8 cellular contexts compared by ENCODE assay signal in the genomic region with DNA sequence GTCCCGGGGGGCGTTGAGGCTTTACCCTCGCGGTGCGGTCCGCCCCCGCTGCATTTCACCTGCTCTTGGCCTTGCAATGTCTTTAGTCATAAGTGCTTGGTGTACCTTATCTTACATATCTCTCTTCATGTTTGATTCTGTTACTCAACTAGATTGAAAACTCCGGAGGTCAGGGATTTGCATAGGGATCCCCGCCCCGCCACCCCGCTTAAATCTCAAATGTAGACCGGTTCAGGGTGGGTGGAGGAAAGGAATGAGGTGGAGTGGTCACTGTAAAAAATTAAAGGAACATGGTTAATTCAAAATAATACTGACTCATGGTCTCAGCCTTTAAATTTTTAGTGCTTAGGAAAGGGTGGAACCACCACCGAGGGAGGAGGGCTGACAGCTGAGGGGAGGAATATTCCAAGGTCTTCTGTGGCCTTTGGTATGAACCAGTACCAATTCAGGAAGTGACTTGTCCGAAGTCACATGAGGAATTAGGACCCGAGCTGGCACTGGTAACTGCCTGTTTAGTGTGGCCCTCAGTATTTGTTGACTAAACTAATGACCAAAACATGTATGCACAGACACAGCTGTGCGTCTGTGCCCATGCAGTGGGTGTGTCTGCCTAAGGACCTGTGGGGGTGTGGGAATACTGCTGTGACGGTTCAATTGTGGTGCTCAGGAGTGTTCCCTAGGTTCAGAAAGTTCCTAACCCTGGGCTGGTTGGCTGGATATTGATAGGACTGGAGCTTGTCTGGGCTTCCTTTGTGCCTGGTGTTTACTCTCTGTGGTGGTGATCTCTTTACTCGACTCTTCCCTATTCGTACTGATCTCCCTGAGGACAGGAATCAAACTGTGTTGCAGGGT. TPM values are rescaled to one million over a fixed set of nuclear protein-coding genes. Genes with fewer than 3 reads are reported as not detected.
DNase-seq lines count a peak whose midpoint lies in the region; ATAC-seq and TF ChIP-seq lines count a peak whose summit lies in the region.

No MANE protein-coding gene starts in this region.

- no peak overlapping the region for H3T11ph ChIP-seq in H9 (ENCODE audit: low read length)

- no peak overlapping the region for H2BK15ac ChIP-seq in H9 (ENCODE audit: low read depth, low read length)

- no peak overlapping the region for H2AK5ac ChIP-seq in H9 (ENCODE audit: insufficient read length, low read length)

- H3K9ac ChIP-seq in H9 (ENCODE audit: extremely low read depth, insufficient read length, low read length), result peak overlapping the region; percentile 68

- POLR2A ChIA-PET in activated CD4-positive, alpha-beta T cell treated with anti-CD3 and anti-CD28 coated beads, Interleukin-2, amount 10 ng/mL, durations not matched to agents 7 days and 5 days (lab: Charles Lee), result no interaction called here
- POLR2A ChIA-PET in naive thymus-derived CD4-positive, alpha-beta T cell (lab: Charles Lee), result interaction anchor here (7.5 kb wide), 1 partner anchor 12 kb away, joined by 112 read pairs; a partner anchor contains a TSS

- H2BK120ac ChIP-seq in H9 (ENCODE audit: low read depth, low read length, poor library complexity, severe bottlenecking), result no peak overlapping the region

- H3K4me1 ChIP-seq in H9 (ENCODE audit: insufficient read depth, low read length) (peaks cover 9% of the 10 kb centered on the region; the same call in 1 of the 2 replicates), thymus (ENCODE audit: control insufficient read depth, insufficient read depth, low read length) (peaks cover 16% of the 10 kb centered on the region)
- H3K4me1 ChIP-seq in naive thymus-derived CD4-positive, alpha-beta T cell (ENCODE audit: control insufficient read depth in 2 of 2, insufficient read depth in 2 of 2, low read length in 2 of 2), result peaks cover 15 to 22% of the 10 kb centered on the region in 2 donors

- intact Hi-C loops in naive thymus-derived CD4-positive, alpha-beta T cell (cut with micrococcal nuclease), result loop anchor here (1.0 to 10.0 kb wide), 9 partner anchors 13 to 764 kb away; a partner anchor contains a TSS

- no peak overlapping the region for H4K8ac ChIP-seq in H9 (replicated peaks; ENCODE audit: insufficient read length, low read depth, low read length)

- peaks cover 10% of the 10 kb centered on the region for H3K79me1 ChIP-seq in H9 (ENCODE audit: insufficient read depth, low read depth, low read length, poor library complexity, severe bottlenecking)

- H4K91ac ChIP-seq in H9 (ENCODE audit: insufficient read length, low read depth, low read length), result no peak overlapping the region

- no peak overlapping the region for H3K18ac ChIP-seq in H9 (ENCODE audit: insufficient read length, low read depth, low read length)

- peaks cover 31 to 32% of the 10 kb centered on the region in 2 experiments for H3K4me1 Mint-ChIP-seq in H9
- H3K4me1 Mint-ChIP-seq in activated CD4-positive, alpha-beta T cell treated with anti-CD3 and anti-CD28 coated beads, Interleukin-2, amount 10 ng/mL, durations not matched to agents 7 days and 5 days, result peaks cover 53% of the 10 kb centered on the region
- peaks cover 36 to 78% (median 60%) of the 10 kb centered on the region in 7 donors for H3K4me1 Mint-ChIP-seq in naive thymus-derived CD4-positive, alpha-beta T cell

- no peak for TF ChIP-seq CTCF in H9 (conservative IDR thresholded peaks at IDR 0.05)

- peak overlapping the region; percentile 66 to 87 (median 74); a peak in 6 of 7 replicates for H3K27ac Mint-ChIP-seq in H9
- H3K27ac Mint-ChIP-seq in activated CD4-positive, alpha-beta T cell treated with anti-CD3 and anti-CD28 coated beads, Interleukin-2, amount 10 ng/mL, durations not matched to agents 7 days and 5 days, result peak overlapping the region; percentile 95
- H3K27ac Mint-ChIP-seq in naive thymus-derived CD4-positive, alpha-beta T cell, result peak overlapping the region; percentile 93 to 99 (median 96)

- H3K9me3 ChIP-seq in H9 (ENCODE audit: control insufficient read depth, low read depth, low read length), result no peaks in the 10 kb centered on the region
- H3K9me3 ChIP-seq in MG63, result no peaks in the 10 kb centered on the region
- no peaks in the 10 kb centered on the region for H3K9me3 ChIP-seq in naive thymus-derived CD4-positive, alpha-beta T cell (ENCODE audit: control insufficient read depth in 2 of 3, low read length in 3 of 3)
- H3K9me3 ChIP-seq in thymus (ENCODE audit: control insufficient read depth), result no peaks in the 10 kb centered on the region

- H4K20me1 ChIP-seq in H9 (ENCODE audit: control insufficient read depth, insufficient read depth, insufficient read length), result no peaks in the 10 kb centered on the region

- H3K27ac ChIP-seq in H9 (ENCODE audit: insufficient read length, low read depth, low read length) (no peak overlapping the region), thymus (ENCODE audit: low read depth) (peak overlapping the region; percentile 87)
- H3K27ac ChIP-seq in naive thymus-derived CD4-positive, alpha-beta T cell (ENCODE audit: low read depth, low read length), result peak overlapping the region; percentile 98

- H3K4me3 ChIP-seq in MG63 (peak overlapping the region; percentile 94), thymus (ENCODE audit: low read length) (peak overlapping the region; percentile 86)
- peak overlapping the region; percentile 95 for H3K4me3 ChIP-seq in naive thymus-derived CD4-positive, alpha-beta T cell (ENCODE audit: low read length)

- H3K36me3 ChIP-seq in MG63 (peaks cover 14% of the 10 kb centered on the region), thymus (ENCODE audit: control insufficient read depth, insufficient read depth) (peaks cover 4% of the 10 kb centered on the region)
- peaks cover 0 to 7% (median 0%) of the 10 kb centered on the region in 3 experiments for H3K36me3 ChIP-seq in naive thymus-derived CD4-positive, alpha-beta T cell (ENCODE audit: control insufficient read depth in 2 of 3, insufficient read depth in 3 of 3, low read length in 3 of 3)

- WGBS in H9 (ENCODE audit: extremely low coverage, insufficient read length, low lambda C conversion rate), result no CpG with 5 or more reads among the region's 19 CpGs
- 7% methylated on average over 19 of the region's 19 CpGs for WGBS in thymus

- H2AFZ ChIP-seq in H9 (ENCODE audit: low read length), result no peak overlapping the region

- H3K36me3 Mint-ChIP-seq in H9 (ENCODE audit: insufficient read depth in 1 of 3, low read depth in 3 of 3), result peaks cover 8 to 14% (median 12%) of the 10 kb centered on the region in 3 experiments; a peak in 6 of 7 replicates
- peaks cover 26% of the 10 kb centered on the region for H3K36me3 Mint-ChIP-seq in activated CD4-positive, alpha-beta T cell treated with anti-CD3 and anti-CD28 coated beads, Interleukin-2, amount 10 ng/mL, durations not matched to agents 7 days and 5 days (ENCODE audit: low read depth)
- peaks cover 4 to 14% (median 13%) of the 10 kb centered on the region in 5 donors for H3K36me3 Mint-ChIP-seq in naive thymus-derived CD4-positive, alpha-beta T cell

- H3K56ac ChIP-seq in H9 (ENCODE audit: insufficient read length, low read depth, low read length), result no peak overlapping the region

- no peak overlapping the region for H3K4ac ChIP-seq in H9 (ENCODE audit: low read depth, low read length)

- H3K79me2 ChIP-seq in H9 (ENCODE audit: insufficient read depth, low read length), result peaks cover 40% of the 10 kb centered on the region; the same call in 1 of the 2 replicates

- H3K23ac ChIP-seq in H9 (ENCODE audit: insufficient read length, low read depth, low read length), result no peak overlapping the region

- CTCF ChIA-PET in activated CD4-positive, alpha-beta T cell treated with anti-CD3 and anti-CD28 coated beads, Interleukin-2, amount 10 ng/mL, durations not matched to agents 7 days and 5 days (lab: Charles Lee), result interaction anchor here (1.0 kb wide), 1 partner anchor 47 kb away, joined by 3 read pairs; no protein-coding TSS in a partner anchor
- CTCF ChIA-PET in naive thymus-derived CD4-positive, alpha-beta T cell (lab: Charles Lee), result interaction anchor here (0.7 kb wide), 1 partner anchor 25 kb away, joined by 3 read pairs; no protein-coding TSS in a partner anchor

- no peak overlapping the region for H2BK5ac ChIP-seq in H9 (ENCODE audit: insufficient read length, low read length)

- H3K27me3 Mint-ChIP-seq in H9 (ENCODE audit: low read depth), result no peaks in the 10 kb centered on the region
- no peaks in the 10 kb centered on the region for H3K27me3 Mint-ChIP-seq in activated CD4-positive, alpha-beta T cell treated with anti-CD3 and anti-CD28 coated beads, Interleukin-2, amount 10 ng/mL, durations not matched to agents 7 days and 5 days
- H3K27me3 Mint-ChIP-seq in naive thymus-derived CD4-positive, alpha-beta T cell, result no peaks in the 10 kb centered on the region

- no peak overlapping the region for H4K5ac ChIP-seq in H9 (ENCODE audit: insufficient read length, low read depth, low read length)

- peak; percentile 16 for DNase-seq in DMS79 treated with DMSO at 0.1 percent for 48 hours (lab: John Stamatoyannopoulos, UW)
- no peak for DNase-seq in DMS79 (lab: John Stamatoyannopoulos, UW)
- DNase-seq in H9, result no peak
- DNase-seq in MG63, result peak; percentile 36
- peak; percentile 10 for DNase-seq in activated CD4-positive, alpha-beta T cell treated with anti-CD3 and anti-CD28 coated beads, Interleukin-2, amount 10 ng/mL, durations not matched to agents 7 days and 5 days
- DNase-seq in naive thymus-derived CD4-positive, alpha-beta T cell, result peak in 3 of 9 donors; percentile 13 to 55 (median 23)

- no peak overlapping the region for H2BK20ac ChIP-seq in H9 (ENCODE audit: low read depth, low read length, poor library complexity, severe bottlenecking)

- peak overlapping the region; percentile 86 for H3K4me2 ChIP-seq in H9 (ENCODE audit: insufficient read depth, insufficient read length, low read length)

- no peaks in the 10 kb centered on the region for H3K27me3 ChIP-seq in H9 (ENCODE audit: insufficient read depth, low read length)
- H3K27me3 ChIP-seq in MG63, result no peaks in the 10 kb centered on the region
- H3K27me3 ChIP-seq in naive thymus-derived CD4-positive, alpha-beta T cell (ENCODE audit: control insufficient read depth in 2 of 2, insufficient read depth in 2 of 2, low read length in 2 of 2), result no peaks in the 10 kb centered on the region
- H3K27me3 ChIP-seq in thymus (ENCODE audit: control insufficient read depth, insufficient read depth), result no peaks in the 10 kb centered on the region

- no peak overlapping the region for H2BK12ac ChIP-seq in H9 (ENCODE audit: insufficient read length, low read depth, low read length)

- ATAC-seq in esophagus mucosa, result peak; percentile 40
- peak; percentile 38 for ATAC-seq in naive thymus-derived CD4-positive, alpha-beta T cell

- no peak overlapping the region for H3K14ac ChIP-seq in H9 (ENCODE audit: insufficient read depth, low read length)

- H3K4me3 Mint-ChIP-seq in H9, result peak overlapping the region; percentile 89 to 93
- peak overlapping the region; percentile 92 for H3K4me3 Mint-ChIP-seq in activated CD4-positive, alpha-beta T cell treated with anti-CD3 and anti-CD28 coated beads, Interleukin-2, amount 10 ng/mL, durations not matched to agents 7 days and 5 days
- H3K4me3 Mint-ChIP-seq in naive thymus-derived CD4-positive, alpha-beta T cell, result peak overlapping the region; percentile 93 to 98 (median 96)

- peaks cover 11% of the 10 kb centered on the region for H3K23me2 ChIP-seq in H9 (ENCODE audit: insufficient read length, low read depth, low read length, poor library complexity, severe bottlenecking)

- H3K9me3 Mint-ChIP-seq in H9, result no peaks in the 10 kb centered on the region
- no peaks in the 10 kb centered on the region for H3K9me3 Mint-ChIP-seq in activated CD4-positive, alpha-beta T cell treated with anti-CD3 and anti-CD28 coated beads, Interleukin-2, amount 10 ng/mL, durations not matched to agents 7 days and 5 days
- H3K9me3 Mint-ChIP-seq in naive thymus-derived CD4-positive, alpha-beta T cell, result peaks cover 0 to 5% (median 0%) of the 10 kb centered on the region in 11 donors

RNA-seq across cellular contexts. Expression of a gene that starts 1.0 kb away (rescaled TPM):
- total RNA-seq in H9 (2021), result 55.9 TPM in 2 replicates
- total RNA-seq in MG63 (2014; rRNA removed; shearing (Covaris generic); ENCODE audit: low replicate concordance), result 91.0 and 97.0 TPM in 2 replicates
- 10 to 100 TPM; 55.4 to 55.7 TPM for total RNA-seq in activated CD4-positive, alpha-beta T cell treated with anti-CD3 and anti-CD28 coated beads, Interleukin-2, amount 10 ng/mL, durations not matched to agents 7 days and 5 days
- 30.8 TPM for total RNA-seq in esophagus mucosa
- total RNA-seq in naive thymus-derived CD4-positive, alpha-beta T cell, result 10 to 100 TPM; 43.1 to 92.3 (median 55.8) TPM
- 10 to 100 TPM; 64.4 to 66.6 TPM for polyA plus RNA-seq in naive thymus-derived CD4-positive, alpha-beta T cell
- 32.7 TPM for polyA plus RNA-seq in thymus

RNA-seq across cellular contexts. Expression of a gene that starts 12.9 kb away (rescaled TPM):
- total RNA-seq in H9 (2021) (75.1 and 81.4 TPM in 2 replicates), esophagus mucosa (42.9 TPM)
- 115 and 171 TPM in 2 replicates for total RNA-seq in MG63 (2014; rRNA removed; shearing (Covaris generic); ENCODE audit: low replicate concordance)
- total RNA-seq in activated CD4-positive, alpha-beta T cell treated with anti-CD3 and anti-CD28 coated beads, Interleukin-2, amount 10 ng/mL, durations not matched to agents 7 days and 5 days, result 10 to 100 TPM; 52.7 to 53.3 TPM
- total RNA-seq in naive thymus-derived CD4-positive, alpha-beta T cell, result 10 to 100 TPM; 50.5 to 82.9 (median 66.7) TPM
- 10 to 100 TPM; 36.3 to 41.3 TPM for polyA plus RNA-seq in naive thymus-derived CD4-positive, alpha-beta T cell
- polyA plus RNA-seq in thymus, result 24.2 TPM

Comparison
In these comparisons a context has a peak if more than half of its experiments do, and no peak if none do; other contexts are left out.
1. DNase-seq: peak in DMS79 treated with DMSO at 0.1 percent for 48 hours (single experiment), MG63 (single experiment) and activated CD4-positive, alpha-beta T cell treated with anti-CD3 and anti-CD28 coated beads, Interleukin-2, amount 10 ng/mL, durations not matched to agents 7 days and 5 days (single experiment); none in DMS79 (single experiment) and H9 (single experiment).
2. Peak in every context shown above with its lines, with median percentiles within 50 percentile points of each other: H3K27ac Mint-ChIP-seq, H3K4me3 Mint-ChIP-seq and H3K4me3 ChIP-seq.